19 cellular contexts compared by ENCODE assay signal in genomic region chr5:117188207-117188606, GRCh38.
"Had no signal": no experiment of that assay in that cellular context is flagged by ENCODE, and none has a peak within 500 bp of the region (broad histone marks: within the 10 kb centered on the region; RNA-seq: fewer than 3 reads in every experiment).

No MANE protein-coding gene starts in this region.

- H3K27me3 ChIP-seq: gastrocnemius medialis, heart right ventricle, neural progenitor cell, ovary, tibial artery, upper lobe of left lung, uterus had no signal

- H2AFZ ChIP-seq: neural progenitor cell had no signal

- H3K27ac ChIP-seq: coronary artery, gastrocnemius medialis, heart right ventricle, neural progenitor cell, ovary, tibial artery, upper lobe of left lung, uterus had no signal

- H3K9me3 ChIP-seq: gastrocnemius medialis, ovary, tibial artery, upper lobe of left lung, uterus had no signal

- H3K4me2 ChIP-seq: neural progenitor cell had no signal

- H3K36me3 ChIP-seq: gastrocnemius medialis, heart right ventricle, neural progenitor cell, ovary, tibial artery, upper lobe of left lung, uterus had no signal

- H3K4me3 ChIP-seq: coronary artery, gastrocnemius medialis, heart right ventricle, neural progenitor cell, ovary, tibial artery, upper lobe of left lung, uterus had no signal

- H3K9ac ChIP-seq: neural progenitor cell had no signal

- H3K4me1 ChIP-seq: gastrocnemius medialis, heart right ventricle, neural progenitor cell, tibial artery, upper lobe of left lung, uterus had no signal

- ATAC-seq: gastrocnemius medialis; heart right ventricle; left lobe of liver; natural killer cell treated with Interleukin-12 subunit alpha and Interleukin-12 subunit beta and Interleukin-15 and Interleukin-18, amount 100 ng/mL, for 72 hours; right cardiac atrium; stimulated activated memory B cell treated with anti-CD40 and anti-IgM and Interleukin-4, amounts not matched to agents 10 μg/mL and 1 μg/mL and 100 μg/mL, for 72 hours had no signal

- DNase-seq: effector CD8-positive, alpha-beta T cell; gastrocnemius medialis; heart right ventricle; hypothalamus; islet precursor cell; mammary epithelial cell; midbrain; nucleus accumbens; ovary; right cardiac atrium; stimulated activated CD4-positive, alpha-beta T cell treated with anti-CD3 and anti-CD28 coated beads, Interleukin-4, amount 100 ng/mL, for 1 hour; tibial artery; upper lobe of left lung; uterus had no signal
